31 cellular contexts compared by ENCODE assay signal in the genomic region with DNA sequence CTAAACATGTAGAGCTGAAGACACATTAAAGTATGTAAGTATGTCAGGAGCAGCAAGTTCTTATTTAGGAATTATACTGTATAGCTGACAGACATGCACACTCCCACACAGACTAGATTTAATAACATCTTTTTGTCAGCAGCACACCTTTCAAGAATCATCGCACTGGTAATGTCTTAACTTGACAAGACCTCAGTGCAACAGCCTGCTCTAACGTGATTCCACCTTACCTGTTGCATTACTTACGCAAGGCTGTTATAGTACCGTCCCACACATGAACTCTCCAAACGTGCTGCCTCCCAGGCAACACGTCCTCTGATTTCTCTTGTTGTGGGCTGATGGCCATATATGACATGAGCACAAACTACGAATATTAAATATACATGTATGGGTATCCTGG. TPM values are rescaled to one million over a fixed set of nuclear protein-coding genes. Genes with fewer than 3 reads are reported as not detected.
"Had no signal": no experiment of that assay in that cellular context is flagged by ENCODE, and none has a peak within 500 bp of the region (broad histone marks: within the 10 kb centered on the region; RNA-seq: fewer than 3 reads in every experiment).

No MANE protein-coding gene starts in this region.

- H3K4me3 Mint-ChIP-seq: activated CD4-positive, alpha-beta T cell treated with anti-CD3 and anti-CD28 coated beads, Interleukin-2, amount 10 ng/mL, durations not matched to agents 24 days and 14 days; activated CD8-positive, alpha-beta T cell treated with anti-CD3 and anti-CD28 coated beads for 36 hours; activated naive CD8-positive, alpha-beta T cell treated with anti-CD3 and anti-CD28 coated beads for 36 hours; activated T-cell treated with anti-CD3 and anti-CD28 coated beads, Interleukin-2, amount 50 U/mL, for 72 hours; activated T-helper 17 cell treated with anti-CD3 and anti-CD28 coated beads, Interleukin-2, amount 50 U/mL, for 72 hours; T-helper 1 cell treated with Interleukin-12 subunit alpha and Interleukin-12 subunit beta and Interleukin-4 antibody, amounts not matched to agents 30 μg/mL and 1 μg/mL, for 36 hours; T-helper 2 cell treated with Interferon-gamma antibody and Interleukin-4, amounts not matched to agents 5 μg/mL and 100 μg/mL, for 36 hours had no signal

- DNase-seq: activated CD4-positive, alpha-beta T cell treated with anti-CD3 and anti-CD28 coated beads, Interleukin-2, amount 10 ng/mL, durations not matched to agents 24 days and 14 days; activated CD4-positive, alpha-beta T cell treated with anti-CD3 and anti-CD28 coated beads, Interleukin-2, amount 50 U/mL, for 4 hours; activated CD8-positive, alpha-beta T cell treated with anti-CD3 and anti-CD28 coated beads for 36 hours; activated effector memory CD4-positive, alpha-beta T cell treated with anti-CD3 and anti-CD28 coated beads, Interleukin-2, amount 50 U/mL, for 16 hours; activated naive CD4-positive, alpha-beta T cell; activated naive CD4-positive, alpha-beta T cell treated with anti-CD3 and anti-CD28 coated beads, Interleukin-2, amount 50 U/mL, for 16 hours; activated naive CD8-positive, alpha-beta T cell treated with anti-CD3 and anti-CD28 coated beads for 36 hours; activated T-cell treated with anti-CD3 and anti-CD28 coated beads, Interleukin-2, amount 50 U/mL, for 1 hour; activated T-cell treated with anti-CD3 and anti-CD28 coated beads, Interleukin-2, amount 50 U/mL, for 72 hours; amniotic stem cell; aorta; brain microvascular endothelial cell; central memory CD4-positive, alpha-beta T cell; NCI-H1105; NCI-H1436; NCI-H1694; NCI-H1930; NCI-H345; NCI-H524 treated with DMSO at 0.1 percent for 48 hours; SHP77 treated with DMSO at 0.1 percent for 48 hours; SK-N-SH had no signal

- H3K9me3 ChIP-seq: SJSA1, SK-N-SH had no signal

- H3K9me2 ChIP-seq: SK-N-SH had no signal

- H3K27ac Mint-ChIP-seq: activated CD4-positive, alpha-beta T cell treated with anti-CD3 and anti-CD28 coated beads, Interleukin-2, amount 10 ng/mL, durations not matched to agents 24 days and 14 days; activated CD8-positive, alpha-beta T cell treated with anti-CD3 and anti-CD28 coated beads for 36 hours; activated naive CD8-positive, alpha-beta T cell treated with anti-CD3 and anti-CD28 coated beads for 36 hours; activated T-cell treated with anti-CD3 and anti-CD28 coated beads, Interleukin-2, amount 50 U/mL, for 72 hours; activated T-helper 17 cell treated with anti-CD3 and anti-CD28 coated beads, Interleukin-2, amount 50 U/mL, for 72 hours; T-helper 1 cell treated with Interleukin-12 subunit alpha and Interleukin-12 subunit beta and Interleukin-4 antibody, amounts not matched to agents 30 μg/mL and 1 μg/mL, for 36 hours; T-helper 2 cell treated with Interferon-gamma antibody and Interleukin-4, amounts not matched to agents 5 μg/mL and 100 μg/mL, for 36 hours had no signal

- ATAC-seq: activated CD8-positive, alpha-beta T cell treated with anti-CD3 and anti-CD28 coated beads for 36 hours; activated T-cell treated with anti-CD3 and anti-CD28 coated beads, Interleukin-2, amount 50 U/mL, for 72 hours; activated T-helper 17 cell treated with anti-CD3 and anti-CD28 coated beads, Interleukin-2, amount 50 U/mL, for 72 hours; Panc1 had no signal

- H3K36me3 ChIP-seq: brain microvascular endothelial cell, SJSA1 had no signal

- H3K4me3 ChIP-seq: SJSA1 had no signal

- FAIRE-seq: TTC549 had no signal

- H3K4me1 Mint-ChIP-seq: activated CD4-positive, alpha-beta T cell treated with anti-CD3 and anti-CD28 coated beads, Interleukin-2, amount 10 ng/mL, durations not matched to agents 24 days and 14 days; activated T-helper 17 cell treated with anti-CD3 and anti-CD28 coated beads, Interleukin-2, amount 50 U/mL, for 72 hours had no signal

- H3K4me2 ChIP-seq: SK-N-SH had no signal

- H3K9ac ChIP-seq: SK-N-SH had no signal

- H3K27ac ChIP-seq: brain microvascular endothelial cell, SJSA1 had no signal

- H3K9me3 Mint-ChIP-seq: activated CD4-positive, alpha-beta T cell treated with anti-CD3 and anti-CD28 coated beads, Interleukin-2, amount 10 ng/mL, durations not matched to agents 24 days and 14 days; activated CD8-positive, alpha-beta T cell treated with anti-CD3 and anti-CD28 coated beads for 36 hours; activated naive CD8-positive, alpha-beta T cell treated with anti-CD3 and anti-CD28 coated beads for 36 hours; activated T-cell treated with anti-CD3 and anti-CD28 coated beads, Interleukin-2, amount 50 U/mL, for 72 hours; activated T-helper 17 cell treated with anti-CD3 and anti-CD28 coated beads, Interleukin-2, amount 50 U/mL, for 72 hours; T-helper 1 cell treated with Interleukin-12 subunit alpha and Interleukin-12 subunit beta and Interleukin-4 antibody, amounts not matched to agents 30 μg/mL and 1 μg/mL, for 36 hours; T-helper 2 cell treated with Interferon-gamma antibody and Interleukin-4, amounts not matched to agents 5 μg/mL and 100 μg/mL, for 36 hours had no signal

- H3K27me3 ChIP-seq: brain microvascular endothelial cell, SJSA1 had no signal

- H3K27me3 Mint-ChIP-seq: activated CD4-positive, alpha-beta T cell treated with anti-CD3 and anti-CD28 coated beads, Interleukin-2, amount 10 ng/mL, durations not matched to agents 24 days and 14 days; activated CD8-positive, alpha-beta T cell treated with anti-CD3 and anti-CD28 coated beads for 36 hours; activated naive CD8-positive, alpha-beta T cell treated with anti-CD3 and anti-CD28 coated beads for 36 hours; activated T-helper 17 cell treated with anti-CD3 and anti-CD28 coated beads, Interleukin-2, amount 50 U/mL, for 72 hours had no signal

RNA-seq across cellular contexts. Expression of a gene that starts 11.9 kb away (rescaled TPM):
- total RNA-seq: activated CD4-positive, alpha-beta T cell treated with anti-CD3 and anti-CD28 coated beads, Interleukin-2, amount 10 ng/mL, durations not matched to agents 24 days and 14 days; activated CD8-positive, alpha-beta memory T cell treated with anti-CD3 and anti-CD28 coated beads for 36 hours; activated CD8-positive, alpha-beta T cell treated with anti-CD3 and anti-CD28 coated beads for 36 hours; activated naive CD8-positive, alpha-beta T cell treated with anti-CD3 and anti-CD28 coated beads for 36 hours; activated T-cell treated with anti-CD3 and anti-CD28 coated beads, Interleukin-2, amount 50 U/mL, for 72 hours; activated T-helper 17 cell treated with anti-CD3 and anti-CD28 coated beads, Interleukin-2, amount 50 U/mL, for 72 hours; aorta; M059J; NCI-H460; RPMI7951 had no signal
- polyA plus RNA-seq: aorta had no signal
